In genomic region chr12:114769634-114770033, GRCh38 we compare ENCODE assay signal across 30 cellular contexts.
DNase-seq lines count a peak whose midpoint lies in the region; ATAC-seq and TF ChIP-seq lines count a peak whose summit lies in the region.
"Had no signal": no experiment of that assay in that cellular context is flagged by ENCODE, and none has a peak within 500 bp of the region (broad histone marks: within the 10 kb centered on the region; RNA-seq: fewer than 3 reads in every experiment).

No MANE protein-coding gene starts in this region.

- no peaks in the 10 kb centered on the region for H3K27me3 ChIP-seq in mesenchymal stem cell (ENCODE audit: control insufficient read depth in 1 of 2, insufficient read depth in 1 of 2, low read length in 2 of 2)
- H3K27me3 ChIP-seq: body of pancreas, esophagus squamous epithelium, ovary had no signal

- H3K23ac ChIP-seq in mesenchymal stem cell (ENCODE audit: low read length in 2 of 2), result no peak overlapping the region

- no peaks in the 10 kb centered on the region for H3K4me1 ChIP-seq in mesenchymal stem cell (ENCODE audit: control insufficient read depth, insufficient read depth, low read depth, low read length)
- H3K4me1 ChIP-seq: body of pancreas, esophagus squamous epithelium had no signal

- H4K8ac ChIP-seq in mesenchymal stem cell (ENCODE audit: low read length), result no peak overlapping the region

- H3K14ac ChIP-seq in mesenchymal stem cell (ENCODE audit: low read length in 2 of 2), result peak overlapping the region in 1 of 2 experiments; percentile 32

- H2AFZ ChIP-seq in mesenchymal stem cell (ENCODE audit: low read depth, low read length), result no peak overlapping the region

- no peak overlapping the region for H2BK120ac ChIP-seq in mesenchymal stem cell (ENCODE audit: low read depth, low read length)

- no peak overlapping the region for H2AK5ac ChIP-seq in mesenchymal stem cell (ENCODE audit: low read length, severe bottlenecking)

- DNase-seq in AG10803 (ENCODE audit: low read depth) (peak; percentile 86), MV-4-11 (lab: John Stamatoyannopoulos, UW) (peak; percentile 72), fibroblast of gingiva (ENCODE audit: low read depth) (peak; percentile 84), mesenchymal stem cell (peak; percentile 43), left cardiac atrium (no peak), GM13977 (ENCODE audit: low spot score) (no peak)
- DNase-seq: ACHN; activated CD4-positive, CD25-positive, alpha-beta regulatory T cell; activated CD8-positive, alpha-beta memory T cell treated with anti-CD3 and anti-CD28 coated beads, Interleukin-2, amount 10 ng/mL, durations not matched to agents 7 days and 5 days; activated naive CD4-positive, alpha-beta T cell; activated T-cell treated with anti-CD3 and anti-CD28 coated beads, Interleukin-2, amount 50 U/mL, for 72 hours; body of pancreas; C1 segment of cervical spinal cord; Calu3; DMS79 treated with DMSO at 0.1 percent for 48 hours; esophagus squamous epithelium; GF-D8; HFFc6; hippocampal formation; left colon; NCI-H1092 treated with DMSO at 0.1 percent for 48 hours; NCI-H1694 treated with DMSO at 0.1 percent for 48 hours; ovary; small intestine; stimulated activated CD4-positive, alpha-beta T cell treated with anti-CD3 and anti-CD28 coated beads, Interleukin-1b, Interleukin-23, amount 100 ng/mL, for 48 hours; stimulated activated naive CD8-positive, alpha-beta T cell treated with anti-CD3 and anti-CD28 coated beads, Interleukin-15, Interleukin-2, amounts not matched to agents 100 U/mL and 50 U/mL, for 24 hours had no signal

- H3K4ac ChIP-seq in mesenchymal stem cell (ENCODE audit: low read depth in 1 of 2, low read length in 2 of 2), result no peak overlapping the region

- H4K91ac ChIP-seq in mesenchymal stem cell (ENCODE audit: low read length), result no peak overlapping the region

- no peaks in the 10 kb centered on the region for H3K9me3 ChIP-seq in mesenchymal stem cell (ENCODE audit: control insufficient read depth, low read length)
- H3K9me3 ChIP-seq: body of pancreas, esophagus squamous epithelium, ovary, thoracic aorta had no signal

- in situ Hi-C loops in GM13977 (cut with MboI; ENCODE audit: low pct_unique_long_range_greater_than_20kb, low sequenced_read_pairs, unreplicated experiment), result no loop called here

- 96% methylated on average over 4 of the region's 4 CpGs for WGBS in mesenchymal stem cell

- H3K27ac ChIP-seq in mesenchymal stem cell (ENCODE audit: low read length, poor library complexity, severe bottlenecking), result no peak overlapping the region
- H3K27ac ChIP-seq: body of pancreas, esophagus squamous epithelium, ovary, SK-N-MC, thoracic aorta had no signal

- intact Hi-C loops in left cardiac atrium (cut with DNase I), result no loop called here

- no peak for TF ChIP-seq CTCF in AG10803 (conservative IDR thresholded peaks at IDR 0.05; ENCODE audit: low read length)
- TF ChIP-seq CTCF in GM13977 (IDR thresholded peaks at IDR 0.05; ENCODE audit: extremely low read depth, insufficient read depth, missing control alignments), result no peak

- no peak overlapping the region for H2BK5ac ChIP-seq in mesenchymal stem cell (ENCODE audit: low read depth, low read length, poor library complexity, severe bottlenecking)

- no peak overlapping the region for H3K4me2 ChIP-seq in mesenchymal stem cell (ENCODE audit: low read length, poor library complexity, severe bottlenecking)

- H2BK15ac ChIP-seq in mesenchymal stem cell (ENCODE audit: low read depth, poor library complexity, severe bottlenecking), result no peak overlapping the region

- H2BK12ac ChIP-seq in mesenchymal stem cell (ENCODE audit: low read length in 2 of 2), result no peak overlapping the region

- no peak overlapping the region for H3K18ac ChIP-seq in mesenchymal stem cell (ENCODE audit: low read depth in 1 of 2, low read length in 2 of 2)

- no peaks in the 10 kb centered on the region for H3K36me3 ChIP-seq in mesenchymal stem cell (ENCODE audit: control insufficient read depth in 1 of 2, insufficient read depth in 2 of 2, low read depth in 1 of 2, low read length in 2 of 2)
- H3K36me3 ChIP-seq: esophagus squamous epithelium, ovary, thoracic aorta had no signal

- ATAC-seq in GM18511 (IDR thresholded peaks at IDR 0.05; ENCODE audit: unreplicated experiment) (no peak), left cardiac atrium (no peak), GM21717 (IDR thresholded peaks at IDR 0.05; ENCODE audit: unreplicated experiment) (no peak)
- ATAC-seq: activated CD8-positive, alpha-beta memory T cell treated with anti-CD3 and anti-CD28 coated beads, Interleukin-2, amount 10 ng/mL, durations not matched to agents 7 days and 5 days; activated T-cell treated with anti-CD3 and anti-CD28 coated beads, Interleukin-2, amount 50 U/mL, for 72 hours; body of pancreas; left colon; stimulated activated naive CD8-positive, alpha-beta T cell treated with anti-CD3 and anti-CD28 coated beads, Interleukin-15, Interleukin-2, amounts not matched to agents 100 U/mL and 50 U/mL, for 24 hours had no signal

- no peak overlapping the region for H3K4me3 ChIP-seq in AG10803 (ENCODE audit: low read length)
- H3K4me3 ChIP-seq in mesenchymal stem cell (ENCODE audit: insufficient read depth in 1 of 2, low read depth in 1 of 2, low read length in 2 of 2), result no peak overlapping the region
- H3K4me3 ChIP-seq: body of pancreas, esophagus squamous epithelium, ovary, SK-N-MC, thoracic aorta had no signal

- no peak overlapping the region for H3K9ac ChIP-seq in mesenchymal stem cell (ENCODE audit: low read length)

- no peaks in the 10 kb centered on the region for H3K79me1 ChIP-seq in mesenchymal stem cell (replicated peaks; ENCODE audit: low read length, poor library complexity, severe bottlenecking)

Comparison
In these comparisons a context has a peak if more than half of its experiments do, and no peak if none do; other contexts are left out.
1. DNase-seq: peak in AG10803 (single experiment), MV-4-11 (single experiment), fibroblast of gingiva (single experiment) and mesenchymal stem cell (single experiment); none in left cardiac atrium (single experiment) and GM13977 (single experiment).